16 cellular contexts compared by ENCODE assay signal in genomic region chr16:51666821-51667220, GRCh38.
"Had no signal": no experiment of that assay in that cellular context is flagged by ENCODE, and none has a peak within 500 bp of the region (broad histone marks: within the 10 kb centered on the region; RNA-seq: fewer than 3 reads in every experiment).

No MANE protein-coding gene starts in this region.

- H3K9me3 ChIP-seq: sigmoid colon, vagina had no signal

- H3K27me3 ChIP-seq: neural progenitor cell, ovary, sigmoid colon, vagina had no signal

- H3K9ac ChIP-seq: neural progenitor cell had no signal

- H3K4me3 Mint-ChIP-seq: activated CD4-positive, alpha-beta T cell treated with anti-CD3 and anti-CD28 coated beads, Interleukin-2, amount 10 ng/mL, durations not matched to agents 7 days and 5 days; activated naive CD8-positive, alpha-beta T cell treated with anti-CD3 and anti-CD28 coated beads for 36 hours; activated T-cell treated with anti-CD3 and anti-CD28 coated beads, Interleukin-2, amount 50 U/mL, for 72 hours; dendritic cell treated with granulocyte-macrophage colony-stimulating factor and Interleukin-4, amounts not matched to agents 40 ng/mL and 50 ng/mL, for 4 days; neural progenitor cell; stimulated activated effector memory CD8-positive, alpha-beta T cell treated with anti-CD3 and anti-CD28 coated beads, Interleukin-12 subunit alpha, Interleukin-12 subunit beta, amount 100 ng/mL, for 72 hours had no signal

- H3K27ac ChIP-seq: foreskin keratinocyte, neural progenitor cell, ovary, sigmoid colon, vagina had no signal

- H3K36me3 Mint-ChIP-seq: activated naive CD8-positive, alpha-beta T cell treated with anti-CD3 and anti-CD28 coated beads for 36 hours; neural progenitor cell; stimulated activated effector memory CD8-positive, alpha-beta T cell treated with anti-CD3 and anti-CD28 coated beads, Interleukin-12 subunit alpha, Interleukin-12 subunit beta, amount 100 ng/mL, for 72 hours had no signal

- H3K36me3 ChIP-seq: neural progenitor cell, ovary, sigmoid colon, vagina had no signal

- H3K27ac Mint-ChIP-seq: activated CD4-positive, alpha-beta T cell treated with anti-CD3 and anti-CD28 coated beads, Interleukin-2, amount 10 ng/mL, durations not matched to agents 7 days and 5 days; activated naive CD8-positive, alpha-beta T cell treated with anti-CD3 and anti-CD28 coated beads for 36 hours; activated T-cell treated with anti-CD3 and anti-CD28 coated beads, Interleukin-2, amount 50 U/mL, for 72 hours; dendritic cell treated with granulocyte-macrophage colony-stimulating factor and Interleukin-4, amounts not matched to agents 40 ng/mL and 50 ng/mL, for 4 days; neural progenitor cell; stimulated activated effector memory CD8-positive, alpha-beta T cell treated with anti-CD3 and anti-CD28 coated beads, Interleukin-12 subunit alpha, Interleukin-12 subunit beta, amount 100 ng/mL, for 72 hours had no signal

- H3K27me3 Mint-ChIP-seq: activated CD4-positive, alpha-beta T cell treated with anti-CD3 and anti-CD28 coated beads, Interleukin-2, amount 10 ng/mL, durations not matched to agents 7 days and 5 days; activated naive CD8-positive, alpha-beta T cell treated with anti-CD3 and anti-CD28 coated beads for 36 hours; dendritic cell treated with granulocyte-macrophage colony-stimulating factor and Interleukin-4, amounts not matched to agents 40 ng/mL and 50 ng/mL, for 4 days had no signal

- H3K4me2 ChIP-seq: neural progenitor cell had no signal

- H3K4me3 ChIP-seq: neural progenitor cell, ovary, sigmoid colon, vagina had no signal

- DNase-seq: activated CD4-positive, alpha-beta T cell treated with anti-CD3 and anti-CD28 coated beads, Interleukin-2, amount 10 ng/mL, durations not matched to agents 7 days and 5 days; activated CD8-positive, alpha-beta memory T cell treated with anti-CD3 and anti-CD28 coated beads, Interleukin-2, amount 50 U/mL, for 48 hours; activated gamma-delta T cell treated with Interleukin-2 at 50 U/mL for 16 hours; activated naive CD8-positive, alpha-beta T cell treated with anti-CD3 and anti-CD28 coated beads for 36 hours; activated T-cell treated with anti-CD3 and anti-CD28 coated beads, Interleukin-2, amount 50 U/mL, for 72 hours; amygdala; effector memory CD4-positive, alpha-beta T cell; foreskin keratinocyte; glutamatergic neuron; hypothalamus; ovary; sigmoid colon had no signal

- ATAC-seq: activated T-cell treated with anti-CD3 and anti-CD28 coated beads, Interleukin-2, amount 50 U/mL, for 72 hours; foreskin keratinocyte; stimulated activated effector memory CD8-positive, alpha-beta T cell treated with anti-CD3 and anti-CD28 coated beads, Interleukin-12 subunit alpha, Interleukin-12 subunit beta, amount 100 ng/mL, for 72 hours had no signal

- H3K4me1 ChIP-seq: foreskin keratinocyte, sigmoid colon, vagina had no signal

- H3K4me1 Mint-ChIP-seq: activated CD4-positive, alpha-beta T cell treated with anti-CD3 and anti-CD28 coated beads, Interleukin-2, amount 10 ng/mL, durations not matched to agents 7 days and 5 days; activated naive CD8-positive, alpha-beta T cell treated with anti-CD3 and anti-CD28 coated beads for 36 hours; stimulated activated effector memory CD8-positive, alpha-beta T cell treated with anti-CD3 and anti-CD28 coated beads, Interleukin-12 subunit alpha, Interleukin-12 subunit beta, amount 100 ng/mL, for 72 hours had no signal
